ENCODE assay signal across 1 cellular context in genomic region chr19:15379083-15379995, GRCh38.
A peak's percentile ranks its signal among the peaks of the same experiment; 100 is the strongest.
TF ChIP-seq lines count a peak whose summit lies in the region.

TSS of gene AKAP8 (minus strand) at chr19:15379787. CDS start at chr19:15379731, 56 bp downstream.

TF ChIP-seq in HepG2, 621 proteins besides CTCF, POLR2A, EP300 and RAD21 (continued from another document and continues in another):
- TF ChIP-seq PAXIP1 (CRISPR knock-in tag; conservative IDR thresholded peaks at IDR 0.05) (peak; percentile 20; the same call in 1 of the 2 replicates), ETV6 (CRISPR knock-in tag; conservative IDR thresholded peaks at IDR 0.05) (no peak; the same call in 1 of the 2 replicates), MYC (CRISPR knock-in tag; IDR thresholded peaks at IDR 0.05; ENCODE audit: borderline replicate concordance) (peak; percentile 74), ZNF512B (CRISPR knock-in tag; IDR thresholded peaks at IDR 0.05; ENCODE audit: borderline replicate concordance) (no peak), ZNF678 (CRISPR knock-in tag; IDR thresholded peaks at IDR 0.05) (no peak), ZNF33A (CRISPR knock-in tag; IDR thresholded peaks at IDR 0.05; ENCODE audit: borderline replicate concordance) (no peak), ZNF878 (CRISPR knock-in tag; IDR thresholded peaks at IDR 0.05) (no peak), ZNF710 (CRISPR knock-in tag; IDR thresholded peaks at IDR 0.05; ENCODE audit: borderline replicate concordance) (no peak), HOMEZ (CRISPR knock-in tag; IDR thresholded peaks at IDR 0.05; ENCODE audit: low read depth) (no peak; the same call in 1 of the 2 replicates), TBX2 (CRISPR knock-in tag; IDR thresholded peaks at IDR 0.05; ENCODE audit: borderline replicate concordance) (peak; percentile 38; the same call in 1 of the 2 replicates), ZSCAN9 (CRISPR knock-in tag; IDR thresholded peaks at IDR 0.05; ENCODE audit: borderline replicate concordance) (no peak; the same call in 1 of the 2 replicates), ZNF160 (CRISPR knock-in tag; IDR thresholded peaks at IDR 0.05) (0 out of 2 replicates have a peak, but pooled peaks have one; percentile 36), CREBL2 (CRISPR knock-in tag; IDR thresholded peaks at IDR 0.05; ENCODE audit: borderline replicate concordance) (peak; percentile 77; the same call in 1 of the 2 replicates), EED (CRISPR knock-in tag; IDR thresholded peaks at IDR 0.05) (0 out of 2 replicates have a peak, but pooled peaks have one; percentile 52), ZNF3 (CRISPR knock-in tag; IDR thresholded peaks at IDR 0.05) (no peak), KDM6A (CRISPR knock-in tag; IDR thresholded peaks at IDR 0.05; ENCODE audit: low read depth) (no peak), NFYC (CRISPR knock-in tag; IDR thresholded peaks at IDR 0.05) (peak; percentile 90), ZNF766 (CRISPR knock-in tag; IDR thresholded peaks at IDR 0.05; ENCODE audit: borderline replicate concordance) (0 out of 2 replicates have a peak, but pooled peaks have one; percentile 18), PHF5A (CRISPR knock-in tag; IDR thresholded peaks at IDR 0.05; ENCODE audit: low read depth, unreplicated experiment) (peak; percentile 18), NCOA2 (CRISPR knock-in tag; IDR thresholded peaks at IDR 0.05) (no peak; the same call in none of the 2 replicates), FOXP1 (IDR thresholded peaks at IDR 0.05) (no peak), FOXP1 (CRISPR knock-in tag; IDR thresholded peaks at IDR 0.05) (no peak), ZNF101 (CRISPR knock-in tag; IDR thresholded peaks at IDR 0.05; ENCODE audit: borderline replicate concordance, low read depth) (no peak), TERF1 (CRISPR knock-in tag; IDR thresholded peaks at IDR 0.05) (0 out of 2 replicates have a peak, but pooled peaks have one; percentile 72), ZNF777 (CRISPR knock-in tag; IDR thresholded peaks at IDR 0.05) (no peak), ZNF460 (CRISPR knock-in tag; IDR thresholded peaks at IDR 0.05; ENCODE audit: borderline replicate concordance) (no peak), MIER2 (CRISPR knock-in tag; IDR thresholded peaks at IDR 0.05) (peak; percentile 43; the same call in 1 of the 2 replicates), U2AF1 (optimal IDR thresholded peaks at IDR 0.05; ENCODE audit: low read depth, low read length) (no peak), ZNF800 (CRISPR knock-in tag; IDR thresholded peaks at IDR 0.05) (0 out of 2 replicates have a peak, but pooled peaks have one; percentile 22), ELF3 (CRISPR knock-in tag; IDR thresholded peaks at IDR 0.05) (peak; percentile 53; the same call in 1 of the 2 replicates), FIP1L1 (IDR thresholded peaks at IDR 0.05; ENCODE audit: borderline replicate concordance, insufficient read depth, low read depth, low read length) (no peak), ZKSCAN8 (CRISPR knock-in tag; IDR thresholded peaks at IDR 0.05; ENCODE audit: borderline replicate concordance) (no peak), MEIS1 (CRISPR knock-in tag; IDR thresholded peaks at IDR 0.05; ENCODE audit: borderline replicate concordance) (no peak), JDP2 (CRISPR knock-in tag; IDR thresholded peaks at IDR 0.05; ENCODE audit: borderline replicate concordance) (no peak; the same call in 1 of the 2 replicates), ZNF30 (CRISPR knock-in tag; IDR thresholded peaks at IDR 0.05) (no peak), HMGXB4 (CRISPR knock-in tag; IDR thresholded peaks at IDR 0.05; ENCODE audit: borderline replicate concordance in 1 of 2, low read depth in 1 of 2) (peak in 1 of 2 experiments; percentile 45; a peak in 1 of 4 replicates), SSRP1 (CRISPR knock-in tag; IDR thresholded peaks at IDR 0.05) (no peak; the same call in 1 of the 2 replicates), ZNF207 (IDR thresholded peaks at IDR 0.05; ENCODE audit: borderline replicate concordance) (no peak), ZUFSP (CRISPR knock-in tag; IDR thresholded peaks at IDR 0.05; ENCODE audit: borderline replicate concordance) (no peak), ZNF883 (CRISPR knock-in tag; IDR thresholded peaks at IDR 0.05; ENCODE audit: not compliant biosample characterization) (peak; percentile 31), ZNF792 (CRISPR knock-in tag; IDR thresholded peaks at IDR 0.05) (peak; percentile 19; the same call in 1 of the 2 replicates), ZKSCAN1 (IDR thresholded peaks at IDR 0.05; ENCODE audit: low read length) (no peak)
